9 cellular contexts compared by ENCODE assay signal in the genomic region with DNA sequence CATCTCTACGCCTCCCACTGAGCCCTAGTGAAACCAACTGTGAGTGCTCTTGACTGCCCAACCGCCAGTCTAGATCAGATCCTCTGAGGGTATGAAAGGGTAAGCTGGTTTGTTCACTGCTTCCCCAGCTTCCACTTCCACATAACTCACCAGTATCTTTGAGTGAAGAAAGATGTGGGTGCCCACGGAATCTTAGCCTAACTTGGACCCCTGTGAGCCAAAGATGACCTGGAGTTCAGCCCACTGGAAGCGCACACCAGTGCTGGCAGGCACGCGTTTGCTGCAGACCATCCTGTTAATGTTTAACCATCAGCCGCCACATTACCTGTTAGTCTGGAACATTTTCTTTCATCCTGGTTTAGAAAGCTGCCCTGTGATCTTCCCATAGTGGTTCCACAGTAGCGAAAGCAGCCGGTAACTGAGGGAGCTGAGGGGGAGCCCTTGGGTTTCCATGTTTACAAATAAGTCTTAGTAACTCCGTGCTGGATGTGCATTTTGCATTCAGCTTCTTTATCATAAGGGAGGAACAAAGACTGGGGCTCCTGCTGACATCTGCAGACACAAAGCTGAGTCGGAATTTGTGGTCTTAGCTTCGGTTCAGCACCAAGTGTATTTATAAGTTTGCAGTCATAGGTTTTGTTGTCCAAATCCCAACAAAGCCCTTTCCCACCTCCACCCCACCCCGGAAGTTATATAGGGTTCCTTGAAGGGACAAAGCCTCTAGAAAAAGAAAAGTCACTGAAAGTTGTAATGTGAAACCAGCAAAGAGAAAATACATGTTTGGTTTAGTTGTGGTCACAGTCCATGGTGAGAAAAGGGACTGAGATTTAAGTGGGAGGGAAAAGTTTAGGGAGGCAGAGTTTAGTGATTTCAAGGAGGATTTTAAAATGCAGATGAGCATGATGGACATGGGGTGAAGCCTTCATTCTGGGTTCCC.
A peak's percentile ranks its signal among the peaks of the same experiment; 100 is the strongest.
DNase-seq lines count a peak whose midpoint lies in the region; ATAC-seq, FAIRE-seq and TF ChIP-seq lines count a peak whose summit lies in the region.
"Had no signal": no experiment of that assay in that cellular context is flagged by ENCODE, and none has a peak within 500 bp of the region (broad histone marks: within the 10 kb centered on the region; RNA-seq: fewer than 3 reads in every experiment).

No MANE protein-coding gene starts in this region.

- no peak overlapping the region for H3K14ac ChIP-seq in neuronal stem cell (ENCODE audit: low read length)

- intact Hi-C loops in lower lobe of right lung (cut with DNase I) (no loop called here), tibial artery (cut with DNase I; ENCODE audit: low total_unique reads) (loop anchor here (5.0 kb wide), 2 partner anchors 515 to 555 kb away; no protein-coding TSS in a partner anchor)

- H3K4me1 ChIP-seq in astrocyte (ENCODE audit: insufficient read depth, low read length) = peaks cover 17% of the 10 kb centered on the region
- H3K4me1 ChIP-seq in lower lobe of right lung = peaks cover 36% of the 10 kb centered on the region
- H3K4me1 ChIP-seq in tibial artery = peaks cover 0 to 17% (median 0%) of the 10 kb centered on the region in 4 donors
- H3K4me1 ChIP-seq in neuronal stem cell (ENCODE audit: control insufficient read depth in 2 of 2, insufficient read depth in 1 of 2, low read depth in 1 of 2, low read length in 2 of 2) = peaks cover 13% of the 10 kb centered on the region in 2 donors

- no peak overlapping the region for H2BK15ac ChIP-seq in neuronal stem cell (ENCODE audit: low read length)

- WGBS in neuronal stem cell (ENCODE audit: extremely low coverage in 2 of 2, insufficient read length in 2 of 2, insufficient replicate concordance in 1 of 2), 2 donors = no CpG with 5 or more reads among the region's 13 CpGs

- H3K9me3 ChIP-seq in astrocyte (ENCODE audit: insufficient read depth, low read depth, low read length) = no peaks in the 10 kb centered on the region
- H3K9me3 ChIP-seq in lower lobe of right lung = no peaks in the 10 kb centered on the region
- no peaks in the 10 kb centered on the region for H3K9me3 ChIP-seq in tibial artery
- H3K9me3 ChIP-seq in neuronal stem cell (replicated peaks in 1 of 2; ENCODE audit: control insufficient read depth in 2 of 2, insufficient read depth in 1 of 2, low read depth in 1 of 2, low read length in 2 of 2) = no peaks in the 10 kb centered on the region

- H2BK5ac ChIP-seq in neuronal stem cell (ENCODE audit: low read length) = no peak overlapping the region

- H3K4ac ChIP-seq in neuronal stem cell (ENCODE audit: low read length) = no peak overlapping the region

- H2AK5ac ChIP-seq in neuronal stem cell (ENCODE audit: low read depth, low read length) = no peak overlapping the region

- FAIRE-seq in astrocyte (lab: Jason Lieb, UNC) = no peak

- peaks cover 39% of the 10 kb centered on the region for H4K20me1 ChIP-seq in astrocyte (ENCODE audit: insufficient read depth, low read length)

- peak overlapping the region; percentile 0 for H3K27ac Mint-ChIP-seq in activated naive CD8-positive, alpha-beta T cell treated with anti-CD3 and anti-CD28 coated beads, Interleukin-2, amount 10 ng/mL, durations not matched to agents 7 days and 5 days
- no peak overlapping the region for H3K27ac Mint-ChIP-seq in activated naive CD8-positive, alpha-beta T cell treated with anti-CD3 and anti-CD28 coated beads, Interleukin-2, amount 50 U/mL, for 24 hours
- H3K27ac Mint-ChIP-seq in astrocyte (ENCODE audit: unreplicated experiment) (peak overlapping the region; percentile 89), type B pancreatic cell (peak overlapping the region; percentile 66)

- no peak overlapping the region for H3K27ac ChIP-seq in astrocyte (ENCODE audit: low read depth, low read length)
- H3K27ac ChIP-seq in lower lobe of right lung = peak overlapping the region; percentile 56
- no peak overlapping the region for H3K27ac ChIP-seq in tibial artery
- H3K27ac ChIP-seq in neuronal stem cell (replicated peaks; ENCODE audit: low read length) = no peak overlapping the region

- H3K18ac ChIP-seq in neuronal stem cell (ENCODE audit: low read length) = no peak overlapping the region

- H3K79me1 ChIP-seq in neuronal stem cell (ENCODE audit: low read depth, low read length) = no peaks in the 10 kb centered on the region

- no peak overlapping the region for H2BK12ac ChIP-seq in neuronal stem cell (ENCODE audit: low read length)

- H3K27me3 ChIP-seq in astrocyte (ENCODE audit: insufficient read depth, low read length) = no peaks in the 10 kb centered on the region
- H3K27me3 ChIP-seq in lower lobe of right lung (ENCODE audit: low read depth) = no peaks in the 10 kb centered on the region
- no peaks in the 10 kb centered on the region for H3K27me3 ChIP-seq in tibial artery
- H3K27me3 ChIP-seq in neuronal stem cell (ENCODE audit: control insufficient read depth in 3 of 3, insufficient read depth in 3 of 3, low read depth in 1 of 3, low read length in 3 of 3) = no peaks in the 10 kb centered on the region

- POLR2A ChIA-PET in activated naive CD8-positive, alpha-beta T cell treated with anti-CD3 and anti-CD28 coated beads, Interleukin-2, amount 10 ng/mL, durations not matched to agents 7 days and 5 days (lab: Charles Lee) = no interaction called here

- peaks cover 11% of the 10 kb centered on the region for H3K4me1 Mint-ChIP-seq in activated naive CD8-positive, alpha-beta T cell treated with anti-CD3 and anti-CD28 coated beads, Interleukin-2, amount 10 ng/mL, durations not matched to agents 7 days and 5 days
- H3K4me1 Mint-ChIP-seq in activated naive CD8-positive, alpha-beta T cell treated with anti-CD3 and anti-CD28 coated beads, Interleukin-2, amount 50 U/mL, for 24 hours = peaks cover 20% of the 10 kb centered on the region
- H3K4me1 Mint-ChIP-seq in astrocyte (ENCODE audit: low read depth, unreplicated experiment) (peaks cover 21% of the 10 kb centered on the region), type B pancreatic cell (ENCODE audit: unreplicated experiment) (peaks cover 43% of the 10 kb centered on the region)

- H2AFZ ChIP-seq in astrocyte (ENCODE audit: low read depth, low read length) = no peak overlapping the region
- H2AFZ ChIP-seq in neuronal stem cell (ENCODE audit: low read length) = no peak overlapping the region

- no peak for TF ChIP-seq CTCF in astrocyte (IDR thresholded peaks at IDR 0.05; ENCODE audit: insufficient read depth, low read depth, low read length)
- TF ChIP-seq CTCF in lower lobe of right lung (IDR thresholded peaks at IDR 0.05) = no peak
- no peak for TF ChIP-seq CTCF in type B pancreatic cell (conservative IDR thresholded peaks at IDR 0.05)
- TF ChIP-seq CTCF in tibial artery (IDR thresholded peaks at IDR 0.05) = no peak

- H3K27me3 Mint-ChIP-seq in activated naive CD8-positive, alpha-beta T cell treated with anti-CD3 and anti-CD28 coated beads, Interleukin-2, amount 10 ng/mL, durations not matched to agents 7 days and 5 days = no peaks in the 10 kb centered on the region
- no peaks in the 10 kb centered on the region for H3K27me3 Mint-ChIP-seq in activated naive CD8-positive, alpha-beta T cell treated with anti-CD3 and anti-CD28 coated beads, Interleukin-2, amount 50 U/mL, for 24 hours
- H3K27me3 Mint-ChIP-seq in astrocyte (ENCODE audit: low read depth, unreplicated experiment) (no peaks in the 10 kb centered on the region), type B pancreatic cell (no peaks in the 10 kb centered on the region)

- H3K36me3 ChIP-seq in astrocyte (ENCODE audit: insufficient read depth, low read length) = peaks cover 8% of the 10 kb centered on the region
- peaks cover 49% of the 10 kb centered on the region for H3K36me3 ChIP-seq in lower lobe of right lung
- peaks cover 8 to 41% (median 32%) of the 10 kb centered on the region in 3 donors for H3K36me3 ChIP-seq in tibial artery
- H3K36me3 ChIP-seq in neuronal stem cell (replicated peaks in 1 of 2; ENCODE audit: control insufficient read depth in 2 of 2, insufficient read depth in 2 of 2, low read length in 2 of 2) = peaks cover 2 to 19% of the 10 kb centered on the region in 2 donors

- no peak overlapping the region for H3K23ac ChIP-seq in neuronal stem cell (ENCODE audit: low read depth, low read length, poor library complexity)

- no peak for DNase-seq in activated naive CD8-positive, alpha-beta T cell treated with anti-CD3 and anti-CD28 coated beads, Interleukin-2, amount 10 ng/mL, durations not matched to agents 7 days and 5 days
- DNase-seq in activated naive CD8-positive, alpha-beta T cell treated with anti-CD3 and anti-CD28 coated beads, Interleukin-2, amount 50 U/mL, for 24 hours = no peak
- peak; percentile 34 for DNase-seq in astrocyte (ENCODE audit: low read depth)
- DNase-seq in lower lobe of right lung = peak; percentile 41
- DNase-seq in type B pancreatic cell (ENCODE audit: extremely low spot score, unreplicated experiment) = no peak
- no peak for DNase-seq in amniotic stem cell (lab: John Stamatoyannopoulos, UW)
- no peak for DNase-seq in tibial artery
- no peak for DNase-seq in neuronal stem cell (ENCODE audit: low spot score)
- DNase-seq: NK-92 treated with Interleukin-12 subunit alpha and Interleukin-12 subunit beta, amount 100 ng/mL, for 24 hours had no signal

- no peak overlapping the region for H4K91ac ChIP-seq in neuronal stem cell (ENCODE audit: low read depth, low read length, poor library complexity)

- H3K9ac ChIP-seq in astrocyte (ENCODE audit: low read length) (peak overlapping the region; percentile 14), neuronal stem cell (ENCODE audit: low read depth, low read length, poor library complexity) (no peak overlapping the region)

- no peak for ATAC-seq in activated naive CD8-positive, alpha-beta T cell treated with anti-CD3 and anti-CD28 coated beads, Interleukin-2, amount 10 ng/mL, durations not matched to agents 7 days and 5 days (ENCODE audit: low read depth)
- no peak for ATAC-seq in activated naive CD8-positive, alpha-beta T cell treated with anti-CD3 and anti-CD28 coated beads, Interleukin-2, amount 50 U/mL, for 24 hours
- peak; percentile 22 to 56 for ATAC-seq in lower lobe of right lung

- H4K8ac ChIP-seq in neuronal stem cell (ENCODE audit: low read depth, low read length) = no peak overlapping the region

- no peak overlapping the region for H2BK120ac ChIP-seq in neuronal stem cell (ENCODE audit: low read depth, low read length)

- H3K36me3 Mint-ChIP-seq in activated naive CD8-positive, alpha-beta T cell treated with anti-CD3 and anti-CD28 coated beads, Interleukin-2, amount 10 ng/mL, durations not matched to agents 7 days and 5 days = peaks cover 5% of the 10 kb centered on the region
- peaks cover 13% of the 10 kb centered on the region for H3K36me3 Mint-ChIP-seq in activated naive CD8-positive, alpha-beta T cell treated with anti-CD3 and anti-CD28 coated beads, Interleukin-2, amount 50 U/mL, for 24 hours (ENCODE audit: low read depth)
- H3K36me3 Mint-ChIP-seq in astrocyte (ENCODE audit: low read depth, unreplicated experiment) (peaks cover 23% of the 10 kb centered on the region), type B pancreatic cell (peaks cover 3% of the 10 kb centered on the region)

- H3K4me3 ChIP-seq in astrocyte (ENCODE audit: insufficient read depth, low read depth, low read length) = no peak overlapping the region
- no peak overlapping the region for H3K4me3 ChIP-seq in lower lobe of right lung
- no peak overlapping the region for H3K4me3 ChIP-seq in tibial artery
- no peak overlapping the region for H3K4me3 ChIP-seq in neuronal stem cell (ENCODE audit: low read length in 2 of 2)

- peaks cover 14% of the 10 kb centered on the region for H3K79me2 ChIP-seq in astrocyte (ENCODE audit: insufficient read depth, low read length)

- no peak overlapping the region for H3K4me3 Mint-ChIP-seq in activated naive CD8-positive, alpha-beta T cell treated with anti-CD3 and anti-CD28 coated beads, Interleukin-2, amount 10 ng/mL, durations not matched to agents 7 days and 5 days
- H3K4me3 Mint-ChIP-seq in activated naive CD8-positive, alpha-beta T cell treated with anti-CD3 and anti-CD28 coated beads, Interleukin-2, amount 50 U/mL, for 24 hours = no peak overlapping the region
- H3K4me3 Mint-ChIP-seq in astrocyte (ENCODE audit: unreplicated experiment) = peak overlapping the region; percentile 28
- peak overlapping the region; percentile 44 for H3K4me3 Mint-ChIP-seq in type B pancreatic cell

- peak overlapping the region; percentile 41 for H3K4me2 ChIP-seq in astrocyte (ENCODE audit: low read length)
- H3K4me2 ChIP-seq in neuronal stem cell (ENCODE audit: insufficient read depth, low read length, poor library complexity, severe bottlenecking) = no peak overlapping the region

- no peaks in the 10 kb centered on the region for H3K9me3 Mint-ChIP-seq in activated naive CD8-positive, alpha-beta T cell treated with anti-CD3 and anti-CD28 coated beads, Interleukin-2, amount 10 ng/mL, durations not matched to agents 7 days and 5 days
- no peaks in the 10 kb centered on the region for H3K9me3 Mint-ChIP-seq in activated naive CD8-positive, alpha-beta T cell treated with anti-CD3 and anti-CD28 coated beads, Interleukin-2, amount 50 U/mL, for 24 hours
- no peaks in the 10 kb centered on the region for H3K9me3 Mint-ChIP-seq in astrocyte (ENCODE audit: unreplicated experiment)
- H3K9me3 Mint-ChIP-seq in type B pancreatic cell = no peaks in the 10 kb centered on the region

Comparison
In these comparisons a context has a peak if more than half of its experiments do, and no peak if none do; other contexts are left out.
1. ATAC-seq: peak in lower lobe of right lung (2 of 2); none in activated naive CD8-positive, alpha-beta T cell treated with anti-CD3 and anti-CD28 coated beads, Interleukin-2, amount 10 ng/mL, durations not matched to agents 7 days and 5 days (single experiment) and activated naive CD8-positive, alpha-beta T cell treated with anti-CD3 and anti-CD28 coated beads, Interleukin-2, amount 50 U/mL, for 24 hours (single experiment).
2. DNase-seq: peak in astrocyte (single experiment) and lower lobe of right lung (single experiment); none in activated naive CD8-positive, alpha-beta T cell treated with anti-CD3 and anti-CD28 coated beads, Interleukin-2, amount 10 ng/mL, durations not matched to agents 7 days and 5 days (single experiment), activated naive CD8-positive, alpha-beta T cell treated with anti-CD3 and anti-CD28 coated beads, Interleukin-2, amount 50 U/mL, for 24 hours (single experiment), type B pancreatic cell (single experiment), amniotic stem cell (single experiment), tibial artery (0 of 2) and neuronal stem cell (single experiment).
3. H3K4me3 Mint-ChIP-seq: peak in astrocyte (single experiment) and type B pancreatic cell (single experiment); none in activated naive CD8-positive, alpha-beta T cell treated with anti-CD3 and anti-CD28 coated beads, Interleukin-2, amount 10 ng/mL, durations not matched to agents 7 days and 5 days (single experiment) and activated naive CD8-positive, alpha-beta T cell treated with anti-CD3 and anti-CD28 coated beads, Interleukin-2, amount 50 U/mL, for 24 hours (single experiment).